In the genomic region with DNA sequence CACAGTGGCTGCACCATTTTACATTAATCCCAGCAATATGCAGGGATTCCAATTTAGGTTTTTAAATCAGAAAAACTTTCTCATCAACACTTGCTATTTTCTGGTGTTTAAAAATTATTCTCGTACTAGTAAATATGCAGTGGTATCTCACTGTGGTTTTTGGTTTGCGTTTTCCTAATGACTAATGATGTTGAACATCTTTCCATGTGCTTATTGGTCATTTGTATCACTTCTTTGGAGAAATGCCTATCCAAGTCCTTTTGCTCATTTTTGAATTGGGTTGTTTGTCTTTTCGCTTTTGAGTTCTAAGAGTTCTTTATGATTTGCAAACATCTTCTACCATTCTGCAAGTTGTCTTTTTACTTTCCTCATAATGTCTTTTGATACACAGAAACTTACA, we compare ENCODE assay signal across 31 cellular contexts.
"Had no signal": no experiment of that assay in that cellular context is flagged by ENCODE, and none has a peak within 500 bp of the region (broad histone marks: within the 10 kb centered on the region; RNA-seq: fewer than 3 reads in every experiment).

No MANE protein-coding gene starts in this region.

- H3K4me3 ChIP-seq: body of pancreas, cardiac muscle cell, colonic mucosa, gastrocnemius medialis, pancreas, psoas muscle, sigmoid colon, smooth muscle cell, upper lobe of right lung had no signal

- ATAC-seq: activated CD8-positive, alpha-beta T cell treated with anti-CD3 and anti-CD28 coated beads for 36 hours; activated T-cell treated with anti-CD3 and anti-CD28 coated beads, Interleukin-2, amount 50 U/mL, for 4 hours; activated T-helper 17 cell treated with anti-CD3 and anti-CD28 coated beads, Interleukin-2, amount 50 U/mL, for 72 hours; body of pancreas; gastrocnemius medialis; left cardiac atrium; left ventricle myocardium superior; pancreas; psoas muscle; stimulated activated memory B cell treated with anti-CD40 and anti-IgM and Interleukin-4, amounts not matched to agents 10 μg/mL and 1 μg/mL and 100 μg/mL, for 72 hours; stimulated activated naive CD8-positive, alpha-beta T cell treated with anti-CD3 and anti-CD28 coated beads, Interleukin-15, amount 100 ng/mL, for 72 hours; upper lobe of right lung; WTC11 had no signal

- H3K4me2 ChIP-seq: smooth muscle cell had no signal

- H3K4me1 ChIP-seq: colonic mucosa, pancreas, psoas muscle had no signal

- H3K27ac ChIP-seq: body of pancreas, cardiac muscle cell, colonic mucosa, gastrocnemius medialis, neutrophil, pancreas, psoas muscle, sigmoid colon, upper lobe of right lung had no signal

- H3K36me3 ChIP-seq: cardiac muscle cell, colonic mucosa, gastrocnemius medialis, neutrophil, pancreas, sigmoid colon, upper lobe of right lung had no signal

- H3K27me3 ChIP-seq: body of pancreas, cardiac muscle cell, colonic mucosa, gastrocnemius medialis, pancreas, sigmoid colon, upper lobe of right lung had no signal

- DNase-seq: activated CD4-positive, alpha-beta T cell treated with anti-CD3 and anti-CD28 coated beads, Interleukin-2, amount 50 U/mL, for 1 hour; activated CD8-positive, alpha-beta T cell treated with anti-CD3 and anti-CD28 coated beads for 36 hours; activated gamma-delta T cell treated with Interleukin-2 at 50 U/mL for 16 hours; activated naive CD4-positive, alpha-beta T cell treated with anti-CD3 and anti-CD28 coated beads, Interleukin-2, amount 50 U/mL, for 16 hours; activated T-cell treated with anti-CD3 and anti-CD28 coated beads, Interleukin-2, amount 50 U/mL, for 4 hours; body of pancreas; cerebellar nuclear complex; colonic mucosa; effector memory CD4-positive, alpha-beta T cell; gastrocnemius medialis; glutamatergic neuron; left cardiac atrium; left ventricle myocardium superior; naive B cell; nephron progenitor cell; pancreas; psoas muscle; sigmoid colon; stimulated activated CD4-positive, alpha-beta T cell treated with anti-CD3 and anti-CD28 coated beads, Interleukin-1b, Interleukin-23, amount 100 ng/mL, for 48 hours; stimulated activated CD4-positive, alpha-beta T cell treated with anti-CD3 and anti-CD28 coated beads, Interleukin-4, amount 100 ng/mL, for 4 hours; stimulated activated CD8-positive, alpha-beta memory T cell treated with anti-CD3 and anti-CD28 coated beads, Interleukin-4, amount 100 ng/mL, for 48 hours; stimulated activated naive CD8-positive, alpha-beta T cell treated with anti-CD3 and anti-CD28 coated beads, Interleukin-15, amount 100 ng/mL, for 72 hours; substantia nigra; T-helper 2 cell; upper lobe of right lung had no signal

- H3K9me3 ChIP-seq: body of pancreas, colonic mucosa, gastrocnemius medialis, neutrophil, pancreas, psoas muscle, sigmoid colon, upper lobe of right lung had no signal
